In genomic region chr3:148612278-148612677, GRCh38 we compare ENCODE assay signal across 19 cellular contexts.
DNase-seq lines count a peak whose midpoint lies in the region; ATAC-seq, FAIRE-seq and TF ChIP-seq lines count a peak whose summit lies in the region.
"Had no signal": no experiment of that assay in that cellular context is flagged by ENCODE, and none has a peak within 500 bp of the region (broad histone marks: within the 10 kb centered on the region; RNA-seq: fewer than 3 reads in every experiment).

No MANE protein-coding gene starts in this region.

- TF ChIP-seq CTCF in HepG2 (CRISPR knock-in tag; IDR thresholded peaks at IDR 0.05) (no peak), right lobe of liver (IDR thresholded peaks at IDR 0.05) (no peak), K562 (IDR thresholded peaks at IDR 0.05 in 2 of 3, conservative IDR thresholded peaks at IDR 0.05 in 1 of 3; ENCODE audit: insufficient read depth in 2 of 3, low read depth in 1 of 3, low read length in 3 of 3) (no peak)

- H3K4me1 ChIP-seq in HepG2 (ENCODE audit: insufficient read depth, low read length) = peaks cover 1% of the 10 kb centered on the region; the same call in 1 of the 2 replicates
- H3K4me1 ChIP-seq in right lobe of liver = no peaks in the 10 kb centered on the region
- no peaks in the 10 kb centered on the region for H3K4me1 ChIP-seq in K562 (replicated peaks in 1 of 2; ENCODE audit: control insufficient read depth in 2 of 2, insufficient read depth in 2 of 2, low read length in 2 of 2)
- H3K4me1 ChIP-seq: BE2C had no signal

- FAIRE-seq in HepG2 (lab: Jason Lieb, UNC) (no peak), K562 (lab: Jason Lieb, UNC) (no peak)
- FAIRE-seq: D721Med, GM12891, GM19239 had no signal

- H3K27ac ChIP-seq in HepG2 (ENCODE audit: extremely low read length, insufficient read depth, low read length) = no peak overlapping the region
- H3K27ac ChIP-seq in right lobe of liver = no peak overlapping the region
- H3K27ac ChIP-seq in K562 (ENCODE audit: extremely low read depth, low read depth, low read length) = no peak overlapping the region
- H3K27ac ChIP-seq: 22Rv1, BLaER1 had no signal

- H3K4me3 ChIP-seq in HepG2 (replicated peaks in 1 of 3; ENCODE audit: insufficient read depth in 1 of 3, low read depth in 2 of 3, low read length in 3 of 3) = no peak overlapping the region
- H3K4me3 ChIP-seq in right lobe of liver = no peak overlapping the region
- no peak overlapping the region for H3K4me3 ChIP-seq in K562
- H3K4me3 ChIP-seq: BLaER1 had no signal

- CTCF ChIA-PET in HepG2 (lab: Yijun Ruan, JAX; ENCODE audit: low intra/inter-chr PET ratio, low total read pairs) = no interaction called here
- CTCF ChIA-PET in K562 (lab: Yijun Ruan, JAX; ENCODE audit: low intra/inter-chr PET ratio) = no interaction called here

- H3K36me3 ChIP-seq in HepG2 (replicated peaks in 1 of 2; ENCODE audit: control insufficient read depth in 1 of 2, insufficient read depth in 2 of 2, low read length in 2 of 2) (no peaks in the 10 kb centered on the region), right lobe of liver (no peaks in the 10 kb centered on the region), K562 (ENCODE audit: control insufficient read depth, insufficient read depth, low read length) (no peaks in the 10 kb centered on the region)
- H3K36me3 ChIP-seq: BE2C, BLaER1 had no signal

- TF ChIP-seq POLR2A in HepG2 (IDR thresholded peaks at IDR 0.05; ENCODE audit: insufficient read depth in 1 of 2, low read depth in 2 of 2, low read length in 2 of 2) = no peak
- no peak for TF ChIP-seq POLR2A in right lobe of liver (IDR thresholded peaks at IDR 0.05)
- no peak for TF ChIP-seq POLR2A in K562 (conservative IDR thresholded peaks at IDR 0.05)

- POLR2A ChIA-PET in HepG2 (lab: Yijun Ruan, JAX) = interaction anchor here (1.4 kb wide), 1 partner anchor 10 kb away, joined by 4 read pairs; no protein-coding TSS in a partner anchor
- POLR2A ChIA-PET in K562 (lab: Yijun Ruan, JAX) = no interaction called here

- DNase-seq in HepG2 (ENCODE audit: low spot score) = no peak
- no peak for DNase-seq in right lobe of liver
- no peak for DNase-seq in K562 (ENCODE audit: extremely low read depth in 1 of 4, low spot score in 3 of 4)
- no peak for DNase-seq in SK-N-DZ (ENCODE audit: low spot score)
- no peak for DNase-seq in NCI-H774 (lab: John Stamatoyannopoulos, UW)
- DNase-seq: ACHN; BE2C; C1 segment of cervical spinal cord; CD4-positive, alpha-beta memory T cell; CD4-positive, CD25-positive, alpha-beta regulatory T cell; CD8-positive, alpha-beta memory T cell; COR-L47; DMS79 treated with DMSO at 0.1 percent for 48 hours; GF-D8 had no signal

- TF ChIP-seq EP300 in HepG2 (IDR thresholded peaks at IDR 0.05; ENCODE audit: low read depth in 2 of 2, low read length in 2 of 2) = no peak
- no peak for TF ChIP-seq EP300 in HepG2 (CRISPR knock-in tag; IDR thresholded peaks at IDR 0.05; ENCODE audit: borderline replicate concordance)
- no peak for TF ChIP-seq EP300 in K562 (IDR thresholded peaks at IDR 0.05; ENCODE audit: low read length)

- 78% methylated on average over 1 of the region's 1 CpG for WGBS in HepG2 (ENCODE audit: low lambda C conversion rate)
- WGBS in right lobe of liver (ENCODE audit: insufficient coverage, low coverage, low lambda C conversion rate, missing lambda C conversion rate) = 42% methylated on average over 1 of the region's 1 CpG
- whole genome bisulfite sequencing in K562 (ENCODE audit: insufficient coverage, low coverage, missing lambda C conversion rate) = 0% methylated on average over 1 of the region's 1 CpG

- H3K79me2 ChIP-seq in HepG2 (ENCODE audit: insufficient read depth, low read length) (no peaks in the 10 kb centered on the region), K562 (ENCODE audit: control insufficient read depth, insufficient read depth, low read length) (no peaks in the 10 kb centered on the region)

- no TSS peak for BruUV-seq in HepG2 (replicated peaks; lab: Mats Ljungman, UMichigan)
- BruUV-seq in K562 (replicated peaks; lab: Mats Ljungman, UMichigan) = no TSS peak

- H3K27me3 ChIP-seq in HepG2 (ENCODE audit: control insufficient read depth in 1 of 2, insufficient read depth in 2 of 2, low read length in 2 of 2) (no peaks in the 10 kb centered on the region), right lobe of liver (no peaks in the 10 kb centered on the region), K562 (ENCODE audit: control insufficient read depth in 2 of 2, insufficient read depth in 2 of 2, low read length in 2 of 2) (no peaks in the 10 kb centered on the region)
- H3K27me3 ChIP-seq: BE2C, BLaER1 had no signal

- ATAC-seq in HepG2 = no peak
- ATAC-seq in right lobe of liver = no peak
- ATAC-seq in K562 = no peak

- no peaks in the 10 kb centered on the region for H4K20me1 ChIP-seq in HepG2 (ENCODE audit: insufficient read depth, low read length)
- no peaks in the 10 kb centered on the region for H4K20me1 ChIP-seq in K562 (replicated peaks; ENCODE audit: control insufficient read depth, insufficient read depth, low read length)
- H4K20me1 ChIP-seq: BLaER1 had no signal

- in situ Hi-C loops in HepG2 (cut with HindIII; ENCODE audit: extremely low pct_ligation_motif_present, low pct_unique_long_range_greater_than_20kb) (no loop called here), K562 (cut with MboI) (no loop called here)

- H2AFZ ChIP-seq in HepG2 (ENCODE audit: low read length) (no peak overlapping the region), K562 (ENCODE audit: low read depth, low read length) (no peak overlapping the region)

- no peak overlapping the region for H3K9ac ChIP-seq in HepG2 (ENCODE audit: insufficient read depth, low read depth, low read length)
- H3K9ac ChIP-seq in K562 (ENCODE audit: insufficient read depth in 1 of 2, low read depth in 2 of 2, low read length in 2 of 2) = no peak overlapping the region
- H3K9ac ChIP-seq: BLaER1 had no signal

- H3K9me3 ChIP-seq in HepG2 (ENCODE audit: low read length) (no peaks in the 10 kb centered on the region), right lobe of liver (no peaks in the 10 kb centered on the region), K562 (replicated peaks; ENCODE audit: control insufficient read depth, insufficient read depth, low read depth, low read length) (no peaks in the 10 kb centered on the region)
- H3K9me3 ChIP-seq: BE2C, BLaER1 had no signal

- H3K9me1 ChIP-seq in K562 (ENCODE audit: control insufficient read depth, insufficient read depth, low read length) = no peaks in the 10 kb centered on the region

- intact Hi-C loops in HepG2 (cut with micrococcal nuclease; ENCODE audit: unreplicated experiment) = no loop called here
- intact Hi-C loops in right lobe of liver (cut with DNase I) = no loop called here
- intact Hi-C loops in K562 (cut with micrococcal nuclease) = no loop called here

- TF ChIP-seq RAD21 in HepG2 (CRISPR knock-in tag; IDR thresholded peaks at IDR 0.05) (no peak), K562 (CRISPR knock-in tag; conservative IDR thresholded peaks at IDR 0.05 in 1 of 2, IDR thresholded peaks at IDR 0.05 in 1 of 2) (no peak)

- H3K4me2 ChIP-seq in HepG2 (ENCODE audit: low read depth, low read length) (no peak overlapping the region), K562 (ENCODE audit: insufficient read depth, low read length) (no peak overlapping the region)
- H3K4me2 ChIP-seq: BLaER1 had no signal

TF ChIP-seq in HepG2, 621 proteins besides CTCF, POLR2A, EP300 and RAD21:
- peak; percentile 57; the same call in 1 of the 2 replicates for TF ChIP-seq ATF7 (IDR thresholded peaks at IDR 0.05)
- no peak for TF ChIP-seq ATF7 (CRISPR knock-in tag; IDR thresholded peaks at IDR 0.05)
- peak; percentile 59; the same call in 1 of the 2 replicates for TF ChIP-seq CEBPB (IDR thresholded peaks at IDR 0.05; ENCODE audit: borderline replicate concordance, low read depth, low read length)
- no peak for TF ChIP-seq NR2F1 (CRISPR knock-in tag; IDR thresholded peaks at IDR 0.05)

TF ChIP-seq in K562, 482 proteins besides CTCF, POLR2A, EP300 and RAD21:
- TF ChIP-seq CEBPG (CRISPR knock-in tag; IDR thresholded peaks at IDR 0.05) (no peak), CEBPG (tag; conservative IDR thresholded peaks at IDR 0.05 in 1 of 2, IDR thresholded peaks at IDR 0.05 in 1 of 2) (peak; percentile 36 to 82; a peak in 2 of 4 replicates), ATF3 (IDR thresholded peaks at IDR 0.05) (peak; percentile 42; the same call in 1 of the 2 replicates), ATF3 (CRISPR knock-in tag; conservative IDR thresholded peaks at IDR 0.05) (no peak), HNRNPK (IDR thresholded peaks at IDR 0.05; ENCODE audit: low read depth, low read length, poor library complexity, severe bottlenecking) (no peak), HNRNPUL1 (IDR thresholded peaks at IDR 0.05; ENCODE audit: low read length) (no peak)
TF ChIP-seq in K562: peak in this region for 2.

Comparison
In these comparisons a context has a peak if more than half of its experiments do, and no peak if none do; other contexts are left out.
1. Of the 241 proteins assayed by ChIP-seq in both HepG2 and K562: peak only in HepG2: CEBPB; only in K562: CEBPG; in both: none; in neither: 237; mixed calls (peak in some experiments, not most) for 2.